Comparison of ENCODE assay signal across 8 cellular contexts in genomic region chr2:174699993-174700766, GRCh38.
DNase-seq lines count a peak whose midpoint lies in the region; TF ChIP-seq lines count a peak whose summit lies in the region.

No MANE protein-coding gene starts in this region.

- peak overlapping the region; percentile 15 for H3K9ac ChIP-seq in mesenchymal stem cell (ENCODE audit: low read length)

- H2AFZ ChIP-seq in mesenchymal stem cell (ENCODE audit: low read depth, low read length): no peak overlapping the region

- H3K27me3 ChIP-seq in GM06990 (replicated peaks; ENCODE audit: control insufficient read depth, insufficient read depth, low read length): no peaks in the 10 kb centered on the region
- no peaks in the 10 kb centered on the region for H3K27me3 ChIP-seq in dorsolateral prefrontal cortex
- peaks cover 5 to 30% of the 10 kb centered on the region in 2 experiments for H3K27me3 ChIP-seq in mesenchymal stem cell (ENCODE audit: control insufficient read depth in 1 of 2, insufficient read depth in 1 of 2, low read length in 2 of 2)

- TF ChIP-seq CTCF in AG09319 (IDR thresholded peaks at IDR 0.05; ENCODE audit: low read depth, low read length) (peak; percentile 58), GM06990 (IDR thresholded peaks at IDR 0.05; ENCODE audit: insufficient read depth, low read length, poor library complexity, severe bottlenecking) (peak; percentile 62), dorsolateral prefrontal cortex (IDR thresholded peaks at IDR 0.05 in 54 of 56, conservative IDR thresholded peaks at IDR 0.05 in 2 of 56; ENCODE audit: low read depth in 1 of 56, partially characterized antibody in 56 of 56) (peak; percentile 67 to 91 (median 84))

- no peak overlapping the region for H3K4me2 ChIP-seq in mesenchymal stem cell (ENCODE audit: low read length, poor library complexity, severe bottlenecking)

- H2BK15ac ChIP-seq in mesenchymal stem cell (ENCODE audit: low read depth, poor library complexity, severe bottlenecking): no peak overlapping the region

- no peaks in the 10 kb centered on the region for H3K79me1 ChIP-seq in mesenchymal stem cell (replicated peaks; ENCODE audit: low read length, poor library complexity, severe bottlenecking)

- no peak overlapping the region for H3K4me3 ChIP-seq in GM06990 (replicated peaks; ENCODE audit: low read depth, low read length)
- H3K4me3 ChIP-seq in Jurkat, Clone E6-1 (ENCODE audit: low read length): no peak overlapping the region
- no peak overlapping the region for H3K4me3 ChIP-seq in dorsolateral prefrontal cortex
- H3K4me3 ChIP-seq in mesenchymal stem cell (ENCODE audit: insufficient read depth in 1 of 2, low read depth in 1 of 2, low read length in 2 of 2): no peak overlapping the region

- no peak overlapping the region for H3K4ac ChIP-seq in mesenchymal stem cell (ENCODE audit: low read depth in 1 of 2, low read length in 2 of 2)

- no peak overlapping the region for H3K18ac ChIP-seq in mesenchymal stem cell (ENCODE audit: low read depth in 1 of 2, low read length in 2 of 2)

- WGBS in mesenchymal stem cell: 66% methylated on average over 3 of the region's 4 CpGs

- peak overlapping the region in 1 of 59 donors; percentile 14 for H3K27ac ChIP-seq in dorsolateral prefrontal cortex
- H3K27ac ChIP-seq in mesenchymal stem cell (ENCODE audit: low read length, poor library complexity, severe bottlenecking): no peak overlapping the region

- H4K8ac ChIP-seq in mesenchymal stem cell (ENCODE audit: low read length): no peak overlapping the region

- H3K14ac ChIP-seq in mesenchymal stem cell (ENCODE audit: low read length in 2 of 2): no peak overlapping the region

- H3K23ac ChIP-seq in mesenchymal stem cell (ENCODE audit: low read length in 2 of 2): no peak overlapping the region

- H2AK5ac ChIP-seq in mesenchymal stem cell (ENCODE audit: low read length, severe bottlenecking): no peak overlapping the region

- no peak overlapping the region for H4K91ac ChIP-seq in mesenchymal stem cell (ENCODE audit: low read length)

- H3K36me3 ChIP-seq in GM06990 (ENCODE audit: control insufficient read depth, insufficient read depth, low read length) (no peaks in the 10 kb centered on the region), mesenchymal stem cell (ENCODE audit: control insufficient read depth in 1 of 2, insufficient read depth in 2 of 2, low read depth in 1 of 2, low read length in 2 of 2) (no peaks in the 10 kb centered on the region)

- H3K4me1 ChIP-seq in mesenchymal stem cell (ENCODE audit: control insufficient read depth, insufficient read depth, low read depth, low read length): no peaks in the 10 kb centered on the region

- H2BK12ac ChIP-seq in mesenchymal stem cell (ENCODE audit: low read length in 2 of 2): no peak overlapping the region

- DNase-seq in AG09319 (ENCODE audit: extremely low read depth, low read depth): no peak
- no peak for DNase-seq in GM06990 (ENCODE audit: extremely low read depth, insufficient read length)
- DNase-seq in Jurkat, Clone E6-1 (ENCODE audit: low read depth, low spot score): peak; percentile 50
- DNase-seq in RKO (ENCODE audit: low spot score): peak; percentile 74
- DNase-seq in dorsolateral prefrontal cortex: no peak
- peak; percentile 59 for DNase-seq in mesenchymal stem cell
- no peak for DNase-seq in amniotic stem cell (lab: John Stamatoyannopoulos, UW)
- no peak for DNase-seq in stimulated activated CD4-positive, alpha-beta T cell treated with anti-CD3 and anti-CD28 coated beads, Interleukin-2, amount 100 ng/mL, for 48 hours

- H3K9me3 ChIP-seq in mesenchymal stem cell (ENCODE audit: control insufficient read depth, low read length): no peaks in the 10 kb centered on the region

- H2BK120ac ChIP-seq in mesenchymal stem cell (ENCODE audit: low read depth, low read length): no peak overlapping the region

- intact Hi-C loops in dorsolateral prefrontal cortex (cut with DNase I): loop anchor here (5.0 to 10.0 kb wide), 6 partner anchors 123 to 1385 kb away; partner anchors contain the start of genes ATF2 (in 1 of the 2), EVX2 (in 1 of the 2) and GPR155 (in 1 of the 2)

- no peak overlapping the region for H2BK5ac ChIP-seq in mesenchymal stem cell (ENCODE audit: low read depth, low read length, poor library complexity, severe bottlenecking)

Comparison
In these comparisons a context has a peak if more than half of its experiments do, and no peak if none do; other contexts are left out.
1. DNase-seq: peak in Jurkat, Clone E6-1 (single experiment), RKO (single experiment) and mesenchymal stem cell (single experiment); none in AG09319 (single experiment), GM06990 (single experiment), dorsolateral prefrontal cortex (0 of 10), amniotic stem cell (single experiment) and stimulated activated CD4-positive, alpha-beta T cell treated with anti-CD3 and anti-CD28 coated beads, Interleukin-2, amount 100 ng/mL, for 48 hours (0 of 2).
2. Peak in every context shown above with its lines, with median percentiles within 50 percentile points of each other: CTCF ChIP-seq.